Comparison of ENCODE assay signal across 8 cellular contexts in genomic region chrX:13688772-13689518, GRCh38. TPM values are rescaled to one million over a fixed set of nuclear protein-coding genes. Genes with fewer than 3 reads are reported as not detected.
A peak's percentile ranks its signal among the peaks of the same experiment; 100 is the strongest.
DNase-seq lines count a peak whose midpoint lies in the region; ATAC-seq and TF ChIP-seq lines count a peak whose summit lies in the region.

Gene RAB9A, plus strand, starts transcription at chrX:13689128. Its CDS starts 19,619 bp downstream, at chrX:13708747.

- H3K4me3 ChIP-seq in GM12865 (ENCODE audit: low read depth, low read length): peak within 1 kb of the TSS; percentile 87
- H3K4me3 ChIP-seq in right cardiac atrium (ENCODE audit: low read length): peak within 1 kb of the TSS; percentile 83
- H3K4me3 ChIP-seq in aorta (ENCODE audit: low read length in 2 of 2): peak within 1 kb of the TSS; percentile 83 to 90

- H3K9me3 ChIP-seq in right cardiac atrium (ENCODE audit: control insufficient read depth, low read length): no peaks in the 10 kb centered on the region
- no peaks in the 10 kb centered on the region for H3K9me3 ChIP-seq in aorta (ENCODE audit: control insufficient read depth, low read length)

- WGBS in right cardiac atrium: under 1% methylated on average over 67 of the region's 67 CpGs
- 1% methylated on average over 54 to 67 of the region's 67 CpGs for WGBS in aorta, 2 donors

- H3K27ac Mint-ChIP-seq in T-helper 2 cell treated with Interferon-gamma antibody and Interleukin-4, amounts not matched to agents 5 μg/mL and 100 μg/mL, for 36 hours: peak within 1 kb of the TSS; percentile 95

- H3K9me3 Mint-ChIP-seq in T-helper 2 cell treated with Interferon-gamma antibody and Interleukin-4, amounts not matched to agents 5 μg/mL and 100 μg/mL, for 36 hours: no peaks in the 10 kb centered on the region

- DNase-seq in GM12865 (ENCODE audit: low read depth): peak; percentile 76
- DNase-seq in NCI-H1436 (lab: John Stamatoyannopoulos, UW): peak; percentile 51
- DNase-seq in T-helper 2 cell treated with Interferon-gamma antibody and Interleukin-4, amounts not matched to agents 5 μg/mL and 100 μg/mL, for 36 hours (ENCODE audit: low spot score): peak; percentile 78
- DNase-seq in anterior cingulate cortex (lab: John Stamatoyannopoulos, UW): peak in 57 of 58 donors; percentile 1 to 81 (median 62)
- peak; percentile 87 to 95 (median 93) for DNase-seq in right cardiac atrium
- no peak for DNase-seq in renal cortical epithelial cell (ENCODE audit: low read depth)
- DNase-seq in aorta: peak; percentile 89 to 96

- peaks cover 5% of the 10 kb centered on the region for H3K4me1 ChIP-seq in right cardiac atrium (ENCODE audit: control insufficient read depth, insufficient read depth, low read length)
- peaks cover 0 to 3% of the 10 kb centered on the region in 2 donors for H3K4me1 ChIP-seq in aorta (ENCODE audit: control insufficient read depth in 1 of 2, insufficient read depth in 2 of 2, low read length in 2 of 2)

- no peaks in the 10 kb centered on the region for H3K36me3 ChIP-seq in aorta (ENCODE audit: control insufficient read depth in 1 of 2, insufficient read depth in 2 of 2, low read length in 1 of 2)

- no peak for TF ChIP-seq CTCF in GM12865 (IDR thresholded peaks at IDR 0.05; ENCODE audit: insufficient read depth, low read depth, low read length, missing control alignments)

- H3K27me3 ChIP-seq in right cardiac atrium (ENCODE audit: control insufficient read depth, insufficient read depth) (no peaks in the 10 kb centered on the region), aorta (ENCODE audit: control insufficient read depth in 1 of 2, insufficient read depth in 2 of 2, low read length in 1 of 2) (no peaks in the 10 kb centered on the region)

- H3K27me3 Mint-ChIP-seq in T-helper 2 cell treated with Interferon-gamma antibody and Interleukin-4, amounts not matched to agents 5 μg/mL and 100 μg/mL, for 36 hours (ENCODE audit: low read depth): no peaks in the 10 kb centered on the region

- intact Hi-C loops in right cardiac atrium (cut with DNase I): no loop called here
- intact Hi-C loops in aorta (cut with DNase I): loop anchor here in 1 of 2 donors (5.0 kb wide), 1 partner anchor 37 kb away; the partner anchor contains the start of gene TCEANC

- H3K4me1 Mint-ChIP-seq in T-helper 2 cell treated with Interferon-gamma antibody and Interleukin-4, amounts not matched to agents 5 μg/mL and 100 μg/mL, for 36 hours (ENCODE audit: low read depth): peaks cover 26% of the 10 kb centered on the region

- ATAC-seq in HG02678 (IDR thresholded peaks at IDR 0.05; ENCODE audit: unreplicated experiment) (peak; percentile 73), right cardiac atrium (peak; percentile 99), aorta (ENCODE audit: low FRiP score) (peak; percentile 97)

- peak within 1 kb of the TSS; percentile 87 for H3K4me3 Mint-ChIP-seq in T-helper 2 cell treated with Interferon-gamma antibody and Interleukin-4, amounts not matched to agents 5 μg/mL and 100 μg/mL, for 36 hours

- peaks cover 7% of the 10 kb centered on the region for H3K36me3 Mint-ChIP-seq in T-helper 2 cell treated with Interferon-gamma antibody and Interleukin-4, amounts not matched to agents 5 μg/mL and 100 μg/mL, for 36 hours (ENCODE audit: low read depth)

- H3K27ac ChIP-seq in right cardiac atrium (ENCODE audit: low read length) (peak within 1 kb of the TSS; percentile 96), aorta (ENCODE audit: low read depth in 1 of 2, low read length in 2 of 2) (peak within 1 kb of the TSS in 1 of 2 donors; percentile 88)

RNA-seq across cellular contexts. Expression of gene RAB9A, which starts in this region (rescaled TPM):
- total RNA-seq in right cardiac atrium (10 to 100 TPM; 18.5 to 20.6 (median 19.5) TPM), renal cortical epithelial cell (50.4 and 94.3 TPM in 2 replicates), aorta (10 to 100 TPM; 18.2 to 26.2 TPM)
- polyA plus RNA-seq in right cardiac atrium (19.4 TPM), aorta (10 to 100 TPM; 18.7 to 21.7 TPM)
